28 cellular contexts compared by ENCODE assay signal in genomic region chr1:13869172-13869797, GRCh38.
"Had no signal": no experiment of that assay in that cellular context is flagged by ENCODE, and none has a peak within 500 bp of the region (broad histone marks: within the 10 kb centered on the region; RNA-seq: fewer than 3 reads in every experiment).

No MANE protein-coding gene starts in this region.

- H3K27ac ChIP-seq: dorsolateral prefrontal cortex, neutrophil, prostate gland, right atrium auricular region, suprapubic skin, transverse colon, upper lobe of right lung, uterus had no signal

- DNase-seq: dorsolateral prefrontal cortex; effector CD4-positive, alpha-beta T cell; hypothalamus; kidney; mucosa of descending colon; naive B cell; stimulated activated CD4-positive, alpha-beta T cell treated with anti-CD3 and anti-CD28 coated beads, Interleukin-12 subunit alpha, Interleukin-12 subunit beta, amount 100 ng/mL, for 4 hours; stimulated activated CD4-positive, alpha-beta T cell treated with anti-CD3 and anti-CD28 coated beads, Interleukin-1b, Interleukin-23, amount 100 ng/mL, for 48 hours; stimulated activated CD4-positive, alpha-beta T cell treated with anti-CD3 and anti-CD28 coated beads, Interleukin-4, amount 100 ng/mL, for 1 hour; stimulated activated CD8-positive, alpha-beta memory T cell treated with anti-CD3 and anti-CD28 coated beads, Interleukin-4, amount 100 ng/mL, for 48 hours; stimulated activated naive CD4-positive, alpha-beta T cell; stimulated activated naive CD8-positive, alpha-beta T cell treated with anti-CD3 and anti-CD28 coated beads, Interleukin-15, amount 100 ng/mL, for 72 hours; transverse colon; upper lobe of right lung; uterus had no signal

- H3K4me1 ChIP-seq: prostate gland, right atrium auricular region, suprapubic skin, transverse colon, upper lobe of right lung, uterus had no signal

- H3K9me3 ChIP-seq: mucosa of descending colon, neutrophil, prostate gland, right atrium auricular region, suprapubic skin, transverse colon, upper lobe of right lung, uterus had no signal

- H3K27me3 Mint-ChIP-seq: stimulated activated naive CD8-positive, alpha-beta T cell treated with anti-CD3 and anti-CD28 coated beads, Interleukin-15, amount 100 ng/mL, for 72 hours had no signal

- H3K9me3 Mint-ChIP-seq: memory B cell; mesothelial cell of epicardium; natural killer cell treated with Interleukin-12 subunit alpha and Interleukin-12 subunit beta and Interleukin-15 and Interleukin-18, amount 100 ng/mL, for 72 hours; stimulated activated naive CD8-positive, alpha-beta T cell treated with anti-CD3 and anti-CD28 coated beads, Interleukin-15, amount 100 ng/mL, for 72 hours had no signal

- H3K4me1 Mint-ChIP-seq: memory B cell; mesothelial cell of epicardium; naive B cell; stimulated activated naive CD8-positive, alpha-beta T cell treated with anti-CD3 and anti-CD28 coated beads, Interleukin-15, amount 100 ng/mL, for 72 hours had no signal

- H3K27ac Mint-ChIP-seq: memory B cell; mesothelial cell of epicardium; natural killer cell treated with Interleukin-12 subunit alpha and Interleukin-12 subunit beta and Interleukin-15 and Interleukin-18, amount 100 ng/mL, for 72 hours; stimulated activated naive CD8-positive, alpha-beta T cell treated with anti-CD3 and anti-CD28 coated beads, Interleukin-15, amount 100 ng/mL, for 72 hours had no signal

- H3K4me2 ChIP-seq: smooth muscle cell had no signal

- FAIRE-seq: frontal cortex, kidney had no signal

- H3K27me3 ChIP-seq: right atrium auricular region, suprapubic skin, upper lobe of right lung, uterus had no signal

- H3K36me3 Mint-ChIP-seq: memory B cell; mesothelial cell of epicardium; naive B cell; natural killer cell treated with Interleukin-12 subunit alpha and Interleukin-12 subunit beta and Interleukin-15 and Interleukin-18, amount 100 ng/mL, for 72 hours had no signal

- H3K4me3 ChIP-seq: dorsolateral prefrontal cortex, lung, mucosa of descending colon, prostate gland, right atrium auricular region, smooth muscle cell, suprapubic skin, transverse colon, upper lobe of right lung, uterus had no signal

- H3K36me3 ChIP-seq: neutrophil, prostate gland, right atrium auricular region, suprapubic skin, transverse colon, upper lobe of right lung, uterus had no signal

- ATAC-seq: left lobe of liver; mucosa of descending colon; natural killer cell treated with Interleukin-12 subunit alpha and Interleukin-12 subunit beta and Interleukin-15 and Interleukin-18, amount 100 ng/mL, for 72 hours; sciatic nerve; stimulated activated naive CD8-positive, alpha-beta T cell treated with anti-CD3 and anti-CD28 coated beads, Interleukin-15, amount 100 ng/mL, for 72 hours; upper lobe of right lung had no signal

- H3K4me3 Mint-ChIP-seq: memory B cell; mesothelial cell of epicardium; naive B cell; natural killer cell treated with Interleukin-12 subunit alpha and Interleukin-12 subunit beta and Interleukin-15 and Interleukin-18, amount 100 ng/mL, for 72 hours; neural crest cell; stimulated activated naive CD8-positive, alpha-beta T cell treated with anti-CD3 and anti-CD28 coated beads, Interleukin-15, amount 100 ng/mL, for 72 hours had no signal
